8 cellular contexts compared by ENCODE assay signal in the genomic region with DNA sequence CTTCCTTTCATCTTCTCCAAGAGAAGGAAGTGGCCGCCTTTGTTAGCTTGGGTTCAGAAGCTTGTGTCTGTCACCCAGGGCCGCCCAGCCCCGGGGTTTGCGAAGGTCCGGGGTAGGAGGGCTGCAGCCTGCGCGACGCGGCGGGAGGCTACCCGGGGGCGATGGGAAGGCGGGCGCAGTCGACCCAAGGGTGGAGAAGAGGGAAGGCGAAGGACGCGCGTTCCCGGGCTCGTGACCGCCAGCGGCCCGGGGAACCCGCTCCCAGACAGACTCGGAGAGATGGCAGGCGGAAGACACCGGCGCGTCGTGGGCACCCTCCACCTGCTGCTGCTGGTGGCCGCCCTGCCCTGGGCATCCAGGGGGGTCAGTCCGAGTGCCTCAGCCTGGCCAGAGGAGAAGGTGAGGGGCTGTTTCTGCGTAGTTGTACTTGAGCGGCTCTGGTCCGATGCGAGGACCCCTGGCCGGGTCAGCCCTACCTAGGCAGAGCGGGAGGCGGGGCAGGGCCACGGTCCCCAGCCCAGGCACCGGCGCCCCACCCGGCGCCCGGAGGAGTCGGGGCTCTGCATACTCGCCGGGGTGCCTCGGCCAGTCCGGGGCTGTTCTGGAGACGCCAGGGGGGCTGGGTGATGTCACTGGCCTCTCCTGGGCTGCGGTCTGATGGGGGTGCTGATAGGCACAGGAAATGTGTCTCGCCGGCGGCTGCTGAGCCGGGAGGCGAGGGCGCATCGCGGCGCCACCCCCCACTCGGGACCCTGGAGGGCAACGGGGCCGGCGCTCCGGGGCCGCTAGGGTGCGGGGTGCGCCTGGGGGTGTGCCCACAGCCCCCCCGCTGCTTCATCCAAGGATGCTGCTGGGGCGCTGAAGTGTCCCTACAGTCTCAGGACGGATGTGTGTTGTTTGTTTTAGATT. TPM values are rescaled to one million over a fixed set of nuclear protein-coding genes. Genes with fewer than 3 reads are reported as not detected.
A peak's percentile ranks its signal among the peaks of the same experiment; 100 is the strongest.
DNase-seq lines count a peak whose midpoint lies in the region; ATAC-seq and TF ChIP-seq lines count a peak whose summit lies in the region.

QPCT (plus strand) TSS at position 178 of the 909 bp plus-strand sequence; CDS start at position 280, 102 bp downstream.

- H3K4me2 ChIP-seq in neural cell (ENCODE audit: low read length): no peak within 1 kb of the TSS

- intact Hi-C loops in transverse colon (cut with DNase I; ENCODE audit: low total_unique reads): no loop called here

- peaks cover 15% of the 10 kb centered on the region for H3K4me1 ChIP-seq in ACC112 (ENCODE audit: control insufficient read depth, insufficient read depth, low read length, unreplicated experiment)
- peaks cover 0 to 21% (median 18%) of the 10 kb centered on the region in 4 donors for H3K4me1 ChIP-seq in transverse colon

- H3K9me3 Mint-ChIP-seq in activated T-cell treated with anti-CD3 and anti-CD28 coated beads, Interleukin-2, amount 50 U/mL, for 72 hours: no peaks in the 10 kb centered on the region

- H3K4me3 ChIP-seq in ACC112 (ENCODE audit: low read depth, low read length): peak within 1 kb of the TSS; percentile 81
- peak within 1 kb of the TSS; percentile 53 for H3K4me3 ChIP-seq in fibroblast of pulmonary artery (replicated peaks; ENCODE audit: low read depth, low read length)
- H3K4me3 ChIP-seq in neural cell (ENCODE audit: low read length): peak within 1 kb of the TSS; percentile 51
- H3K4me3 ChIP-seq in transverse colon: peak within 1 kb of the TSS; percentile 54 to 80 (median 64)

- H3K9me3 ChIP-seq in neural cell (ENCODE audit: low read length) (no peaks in the 10 kb centered on the region), transverse colon (no peaks in the 10 kb centered on the region)

- no peaks in the 10 kb centered on the region for H3K36me3 Mint-ChIP-seq in activated T-cell treated with anti-CD3 and anti-CD28 coated beads, Interleukin-2, amount 50 U/mL, for 72 hours (ENCODE audit: insufficient read depth in 2 of 2)

- H3K4me1 Mint-ChIP-seq in activated T-cell treated with anti-CD3 and anti-CD28 coated beads, Interleukin-2, amount 50 U/mL, for 72 hours (ENCODE audit: low read depth): peaks cover 15% of the 10 kb centered on the region

- peak within 1 kb of the TSS; percentile 82 for H2AFZ ChIP-seq in ACC112 (ENCODE audit: low read length, unreplicated experiment)
- no peak within 1 kb of the TSS for H2AFZ ChIP-seq in neural cell (ENCODE audit: low read depth, low read length)

- no peaks in the 10 kb centered on the region for H3F3A ChIP-seq in neural cell (ENCODE audit: insufficient read depth, low read length, poor library complexity, severe bottlenecking)

- DNase-seq in NCI-H226: peak; percentile 39
- DNase-seq in activated T-cell treated with anti-CD3 and anti-CD28 coated beads, Interleukin-2, amount 50 U/mL, for 72 hours: peak; percentile 53 to 58
- peak; percentile 14 for DNase-seq in fibroblast of pulmonary artery (ENCODE audit: low read depth)
- peak; percentile 69 for DNase-seq in transverse colon

- no peaks in the 10 kb centered on the region for H4K20me1 ChIP-seq in neural cell (ENCODE audit: insufficient read depth)

- ATAC-seq in GM19395 (IDR thresholded peaks at IDR 0.05; ENCODE audit: unreplicated experiment) (peak; percentile 64), GM21526 (IDR thresholded peaks at IDR 0.05; ENCODE audit: low FRiP score, unreplicated experiment) (no peak)
- ATAC-seq in activated T-cell treated with anti-CD3 and anti-CD28 coated beads, Interleukin-2, amount 50 U/mL, for 72 hours (replicated peaks in 1 of 2): peak; percentile 89 to 91

- H3K27ac ChIP-seq in ACC112 (ENCODE audit: low read depth, low read length): peak within 1 kb of the TSS; percentile 38
- H3K27ac ChIP-seq in neural cell (ENCODE audit: low read length): no peak within 1 kb of the TSS
- H3K27ac ChIP-seq in transverse colon: peak within 1 kb of the TSS; percentile 74 to 86 (median 81)

- TF ChIP-seq EP300 in neural cell (conservative IDR thresholded peaks at IDR 0.05; ENCODE audit: poor library complexity, severe bottlenecking) (no peak), transverse colon (IDR thresholded peaks at IDR 0.05; ENCODE audit: low read depth) (no peak)

- no peak within 1 kb of the TSS for H3K9ac ChIP-seq in neural cell (ENCODE audit: low read length)

- H3K36me3 ChIP-seq in ACC112 (ENCODE audit: insufficient read depth, low read length): no peaks in the 10 kb centered on the region
- no peaks in the 10 kb centered on the region for H3K36me3 ChIP-seq in neural cell (ENCODE audit: insufficient read depth, low read length)
- no peaks in the 10 kb centered on the region for H3K36me3 ChIP-seq in transverse colon

- in situ Hi-C loops in transverse colon (cut with MboI; ENCODE audit: low pct_ligation_motif_present in 1 of 4, low pct_unique_long_range_greater_than_20kb in 1 of 4, low sequenced_read_pairs in 3 of 4): no loop called here

- peak within 1 kb of the TSS; percentile 84 to 89 for H3K4me3 Mint-ChIP-seq in activated T-cell treated with anti-CD3 and anti-CD28 coated beads, Interleukin-2, amount 50 U/mL, for 72 hours

- H3K27ac Mint-ChIP-seq in activated T-cell treated with anti-CD3 and anti-CD28 coated beads, Interleukin-2, amount 50 U/mL, for 72 hours: no peak within 1 kb of the TSS

- H3K79me2 ChIP-seq in ACC112 (ENCODE audit: control insufficient read depth, insufficient read depth, low read length, unreplicated experiment) (no peaks in the 10 kb centered on the region), neural cell (replicated peaks; ENCODE audit: insufficient read depth, low read length) (no peaks in the 10 kb centered on the region)

- WGBS in transverse colon (ENCODE audit: low coverage in 1 of 2), 2 donors: 3% methylated on average over 57 of the region's 73 CpGs; no CpG with 5 or more reads in 1 of the 2 donors

- TF ChIP-seq POLR2A in transverse colon (IDR thresholded peaks at IDR 0.05): peak; percentile 24

- H3K27me3 ChIP-seq in ACC112 (ENCODE audit: insufficient read depth, low read length) (no peaks in the 10 kb centered on the region), neural cell (ENCODE audit: insufficient read depth, low read depth, low read length) (peaks cover 20% of the 10 kb centered on the region), transverse colon (no peaks in the 10 kb centered on the region)

- H3K9me2 ChIP-seq in neural cell (ENCODE audit: insufficient read depth, low read length): no peaks in the 10 kb centered on the region

- TF ChIP-seq CTCF in fibroblast of pulmonary artery (IDR thresholded peaks at IDR 0.05; ENCODE audit: low read length, missing control alignments) (no peak), neural cell (IDR thresholded peaks at IDR 0.05; ENCODE audit: poor library complexity, severe bottlenecking) (no peak), transverse colon (IDR thresholded peaks at IDR 0.05) (no peak)

- H3K27me3 Mint-ChIP-seq in activated T-cell treated with anti-CD3 and anti-CD28 coated beads, Interleukin-2, amount 50 U/mL, for 72 hours (ENCODE audit: low read depth): peaks cover 74% of the 10 kb centered on the region

- TF ChIP-seq RAD21 in neural cell (conservative IDR thresholded peaks at IDR 0.05): no peak

TF ChIP-seq in neural cell, 6 proteins besides CTCF, POLR2A, EP300 and RAD21:
- no peak for TF ChIP-seq POLR2AphosphoS5 (IDR thresholded peaks at IDR 0.05)
- TF ChIP-seq, protein P1, sequence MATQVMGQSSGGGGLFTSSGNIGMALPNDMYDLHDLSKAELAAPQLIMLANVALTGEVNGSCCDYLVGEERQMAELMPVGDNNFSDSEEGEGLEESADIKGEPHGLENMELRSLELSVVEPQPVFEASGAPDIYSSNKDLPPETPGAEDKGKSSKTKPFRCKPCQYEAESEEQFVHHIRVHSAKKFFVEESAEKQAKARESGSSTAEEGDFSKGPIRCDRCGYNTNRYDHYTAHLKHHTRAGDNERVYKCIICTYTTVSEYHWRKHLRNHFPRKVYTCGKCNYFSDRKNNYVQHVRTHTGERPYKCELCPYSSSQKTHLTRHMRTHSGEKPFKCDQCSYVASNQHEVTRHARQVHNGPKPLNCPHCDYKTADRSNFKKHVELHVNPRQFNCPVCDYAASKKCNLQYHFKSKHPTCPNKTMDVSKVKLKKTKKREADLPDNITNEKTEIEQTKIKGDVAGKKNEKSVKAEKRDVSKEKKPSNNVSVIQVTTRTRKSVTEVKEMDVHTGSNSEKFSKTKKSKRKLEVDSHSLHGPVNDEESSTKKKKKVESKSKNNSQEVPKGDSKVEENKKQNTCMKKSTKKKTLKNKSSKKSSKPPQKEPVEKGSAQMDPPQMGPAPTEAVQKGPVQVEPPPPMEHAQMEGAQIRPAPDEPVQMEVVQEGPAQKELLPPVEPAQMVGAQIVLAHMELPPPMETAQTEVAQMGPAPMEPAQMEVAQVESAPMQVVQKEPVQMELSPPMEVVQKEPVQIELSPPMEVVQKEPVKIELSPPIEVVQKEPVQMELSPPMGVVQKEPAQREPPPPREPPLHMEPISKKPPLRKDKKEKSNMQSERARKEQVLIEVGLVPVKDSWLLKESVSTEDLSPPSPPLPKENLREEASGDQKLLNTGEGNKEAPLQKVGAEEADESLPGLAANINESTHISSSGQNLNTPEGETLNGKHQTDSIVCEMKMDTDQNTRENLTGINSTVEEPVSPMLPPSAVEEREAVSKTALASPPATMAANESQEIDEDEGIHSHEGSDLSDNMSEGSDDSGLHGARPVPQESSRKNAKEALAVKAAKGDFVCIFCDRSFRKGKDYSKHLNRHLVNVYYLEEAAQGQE (IDR thresholded peaks at IDR 0.05; ENCODE audit: borderline replicate concordance): no peak
- no peak for TF ChIP-seq SMC3 (conservative IDR thresholded peaks at IDR 0.05; ENCODE audit: poor library complexity)
- no peak for TF ChIP-seq TAF1 (IDR thresholded peaks at IDR 0.05; ENCODE audit: low read depth)
- TF ChIP-seq MXI1 (conservative IDR thresholded peaks at IDR 0.05; ENCODE audit: poor library complexity, severe bottlenecking): no peak
- no peak for TF ChIP-seq EZH2 (IDR thresholded peaks at IDR 0.05; ENCODE audit: borderline replicate concordance, insufficient read depth, low read length, poor library complexity, severe bottlenecking)

RNA-seq across cellular contexts. Expression of gene QPCT, which starts in this region (rescaled TPM):
- under 1 TPM; 0.35 to 0.70 TPM for total RNA-seq in activated T-cell treated with anti-CD3 and anti-CD28 coated beads, Interleukin-2, amount 50 U/mL, for 72 hours
- 2.3 TPM in 1 of 2 replicates, not detected in the other for polyA plus RNA-seq in neural cell
- polyA minus RNA-seq in neural cell: 0.69 TPM in 1 of 2 replicates, not detected in the other
- total RNA-seq in transverse colon: 10 to 100 TPM in 3 of 4 donors, 1 to 10 TPM in 1; 1.6 to 34.4 (median 14.3) TPM

Comparison
In these comparisons a context has a peak if more than half of its experiments do, and no peak if none do; other contexts are left out.
1. Peak in DNase-seq and ATAC-seq in activated T-cell treated with anti-CD3 and anti-CD28 coated beads, Interleukin-2, amount 50 U/mL, for 72 hours; RNA of the gene not detected or under 1 TPM.
2. DNase-seq: peak in every context shown above with its lines; median percentile 69 in transverse colon; 56 in activated T-cell treated with anti-CD3 and anti-CD28 coated beads, Interleukin-2, amount 50 U/mL, for 72 hours; 39 in NCI-H226; 14 in fibroblast of pulmonary artery.